34 cellular contexts compared by ENCODE assay signal in the genomic region with DNA sequence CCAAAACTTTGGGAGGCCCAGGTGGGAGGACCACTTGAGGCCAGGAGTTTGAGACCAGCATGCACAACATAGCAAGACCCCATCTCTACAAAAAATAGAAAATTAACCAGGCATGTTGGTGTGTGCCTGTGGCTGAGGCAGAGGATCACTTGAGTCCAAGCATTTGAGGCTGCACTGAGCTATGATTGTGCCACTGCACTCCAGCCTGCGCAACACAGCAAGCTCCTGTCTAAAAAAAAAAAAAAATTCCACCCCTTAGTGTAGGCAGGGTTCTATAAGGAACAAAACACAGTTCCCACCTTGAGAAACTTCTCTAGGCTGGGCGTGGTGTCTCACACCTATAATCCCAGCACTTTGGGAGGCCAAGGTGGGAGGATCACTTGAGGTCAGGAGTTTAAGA.
"Had no signal": no experiment of that assay in that cellular context is flagged by ENCODE, and none has a peak within 500 bp of the region (broad histone marks: within the 10 kb centered on the region; RNA-seq: fewer than 3 reads in every experiment).

No MANE protein-coding gene starts in this region.

- H3K36me3 Mint-ChIP-seq: activated naive CD4-positive, alpha-beta T cell treated with anti-CD3 and anti-CD28 coated beads, Interleukin-2, amount 50 U/mL, for 24 hours; activated naive CD8-positive, alpha-beta T cell treated with anti-CD3 and anti-CD28 coated beads, Interleukin-2, amount 10 ng/mL, durations not matched to agents 7 days and 5 days; brain had no signal

- H3K9ac ChIP-seq: SK-N-SH had no signal

- FAIRE-seq: bronchial epithelial cell, TTC549 had no signal

- H3K4me3 Mint-ChIP-seq: activated CD4-positive, alpha-beta T cell treated with anti-CD3 and anti-CD28 coated beads, Interleukin-2, amount 10 ng/mL, durations not matched to agents 24 days and 14 days; activated CD8-positive, alpha-beta T cell treated with anti-CD3 and anti-CD28 coated beads for 36 hours; activated naive CD4-positive, alpha-beta T cell treated with anti-CD3 and anti-CD28 coated beads, Interleukin-2, amount 50 U/mL, for 24 hours; activated naive CD8-positive, alpha-beta T cell treated with anti-CD3 and anti-CD28 coated beads, Interleukin-2, amount 10 ng/mL, durations not matched to agents 7 days and 5 days; activated T-cell treated with anti-CD3 and anti-CD28 coated beads, Interleukin-2, amount 50 U/mL, for 72 hours; activated T-helper 17 cell treated with anti-CD3 and anti-CD28 coated beads, Interleukin-2, amount 50 U/mL, for 72 hours; brain; T-helper 1 cell treated with Interleukin-12 subunit alpha and Interleukin-12 subunit beta and Interleukin-4 antibody, amounts not matched to agents 30 μg/mL and 1 μg/mL, for 36 hours; T-helper 2 cell treated with Interferon-gamma antibody and Interleukin-4, amounts not matched to agents 5 μg/mL and 100 μg/mL, for 36 hours had no signal

- H3K9me3 ChIP-seq: Peyer's patch, SJSA1, SK-N-SH had no signal

- H3K27ac ChIP-seq: Peyer's patch, RWPE1, SJSA1 had no signal

- H3K9me3 Mint-ChIP-seq: activated CD4-positive, alpha-beta T cell treated with anti-CD3 and anti-CD28 coated beads, Interleukin-2, amount 10 ng/mL, durations not matched to agents 24 days and 14 days; activated CD8-positive, alpha-beta T cell treated with anti-CD3 and anti-CD28 coated beads for 36 hours; activated naive CD4-positive, alpha-beta T cell treated with anti-CD3 and anti-CD28 coated beads, Interleukin-2, amount 50 U/mL, for 24 hours; activated naive CD8-positive, alpha-beta T cell treated with anti-CD3 and anti-CD28 coated beads, Interleukin-2, amount 10 ng/mL, durations not matched to agents 7 days and 5 days; activated T-cell treated with anti-CD3 and anti-CD28 coated beads, Interleukin-2, amount 50 U/mL, for 72 hours; activated T-helper 17 cell treated with anti-CD3 and anti-CD28 coated beads, Interleukin-2, amount 50 U/mL, for 72 hours; T-helper 1 cell treated with Interleukin-12 subunit alpha and Interleukin-12 subunit beta and Interleukin-4 antibody, amounts not matched to agents 30 μg/mL and 1 μg/mL, for 36 hours; T-helper 2 cell treated with Interferon-gamma antibody and Interleukin-4, amounts not matched to agents 5 μg/mL and 100 μg/mL, for 36 hours had no signal

- H3K4me2 ChIP-seq: SK-N-SH had no signal

- H3K36me3 ChIP-seq: Peyer's patch, SJSA1 had no signal

- H3K27ac Mint-ChIP-seq: activated CD4-positive, alpha-beta T cell treated with anti-CD3 and anti-CD28 coated beads, Interleukin-2, amount 10 ng/mL, durations not matched to agents 24 days and 14 days; activated CD8-positive, alpha-beta T cell treated with anti-CD3 and anti-CD28 coated beads for 36 hours; activated naive CD4-positive, alpha-beta T cell treated with anti-CD3 and anti-CD28 coated beads, Interleukin-2, amount 50 U/mL, for 24 hours; activated naive CD8-positive, alpha-beta T cell treated with anti-CD3 and anti-CD28 coated beads, Interleukin-2, amount 10 ng/mL, durations not matched to agents 7 days and 5 days; activated T-cell treated with anti-CD3 and anti-CD28 coated beads, Interleukin-2, amount 50 U/mL, for 72 hours; activated T-helper 17 cell treated with anti-CD3 and anti-CD28 coated beads, Interleukin-2, amount 50 U/mL, for 72 hours; brain; T-helper 1 cell treated with Interleukin-12 subunit alpha and Interleukin-12 subunit beta and Interleukin-4 antibody, amounts not matched to agents 30 μg/mL and 1 μg/mL, for 36 hours; T-helper 2 cell treated with Interferon-gamma antibody and Interleukin-4, amounts not matched to agents 5 μg/mL and 100 μg/mL, for 36 hours had no signal

- H3K4me1 ChIP-seq: Peyer's patch had no signal

- H3K4me1 Mint-ChIP-seq: activated CD4-positive, alpha-beta T cell treated with anti-CD3 and anti-CD28 coated beads, Interleukin-2, amount 10 ng/mL, durations not matched to agents 24 days and 14 days; activated naive CD4-positive, alpha-beta T cell treated with anti-CD3 and anti-CD28 coated beads, Interleukin-2, amount 50 U/mL, for 24 hours; activated T-helper 17 cell treated with anti-CD3 and anti-CD28 coated beads, Interleukin-2, amount 50 U/mL, for 72 hours had no signal

- DNase-seq: activated CD4-positive, alpha-beta T cell treated with anti-CD3 and anti-CD28 coated beads, Interleukin-2, amount 10 ng/mL, durations not matched to agents 24 days and 14 days; activated CD4-positive, alpha-beta T cell treated with anti-CD3 and anti-CD28 coated beads, Interleukin-2, amount 50 U/mL, for 4 hours; activated CD8-positive, alpha-beta T cell treated with anti-CD3 and anti-CD28 coated beads for 36 hours; activated effector memory CD4-positive, alpha-beta T cell treated with anti-CD3 and anti-CD28 coated beads, Interleukin-2, amount 50 U/mL, for 16 hours; activated naive CD4-positive, alpha-beta T cell; activated naive CD8-positive, alpha-beta T cell treated with anti-CD3 and anti-CD28 coated beads, Interleukin-2, amount 10 ng/mL, durations not matched to agents 7 days and 5 days; activated T-cell treated with anti-CD3 and anti-CD28 coated beads, Interleukin-2, amount 50 U/mL, for 1 hour; activated T-cell treated with anti-CD3 and anti-CD28 coated beads, Interleukin-2, amount 50 U/mL, for 72 hours; central memory CD4-positive, alpha-beta T cell; KG1; NCI-H1092 treated with DMSO at 0.1 percent for 48 hours; NCI-H1417; NCI-H146; NCI-H187; NCI-H2029 treated with DMSO at 0.1 percent for 48 hours; NCI-H2107; NCI-H2171 treated with DMSO at 0.1 percent for 48 hours; NCI-H2227 treated with DMSO at 0.1 percent for 48 hours; NCI-H446; NCI-H510A treated with DMSO at 0.1 percent for 48 hours; NCI-H526 treated with DMSO at 0.1 percent for 48 hours; NCI-H82; Peyer's patch; SHP77 treated with DMSO at 0.1 percent for 48 hours; SK-N-SH had no signal

- H3K4me3 ChIP-seq: Peyer's patch, SJSA1 had no signal

- H3K27me3 Mint-ChIP-seq: activated CD4-positive, alpha-beta T cell treated with anti-CD3 and anti-CD28 coated beads, Interleukin-2, amount 10 ng/mL, durations not matched to agents 24 days and 14 days; activated CD8-positive, alpha-beta T cell treated with anti-CD3 and anti-CD28 coated beads for 36 hours; activated naive CD4-positive, alpha-beta T cell treated with anti-CD3 and anti-CD28 coated beads, Interleukin-2, amount 50 U/mL, for 24 hours had no signal

- H3K27me3 ChIP-seq: Peyer's patch, SJSA1 had no signal
